In the genomic region with DNA sequence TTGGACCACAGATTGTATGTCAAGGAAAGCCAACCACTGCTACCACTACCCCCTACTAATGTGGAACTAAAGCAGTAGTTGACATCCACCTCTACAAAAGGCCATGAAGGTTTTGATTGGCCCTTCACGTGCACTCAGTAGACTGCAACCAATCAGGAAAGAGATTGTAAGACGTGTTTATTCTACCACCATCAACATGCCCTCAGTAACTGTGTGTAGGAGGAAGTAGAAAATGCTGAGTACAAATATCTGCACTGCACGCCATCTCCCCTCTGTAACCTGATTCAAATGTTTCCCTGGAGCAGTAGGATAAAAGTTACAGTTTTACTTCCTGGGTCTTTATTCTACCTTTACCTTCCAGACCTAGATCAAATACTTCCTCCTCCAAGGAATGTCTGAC, we compare ENCODE assay signal across 20 cellular contexts. TPM values are rescaled to one million over a fixed set of nuclear protein-coding genes. Genes with fewer than 3 reads are reported as not detected.
DNase-seq lines count a peak whose midpoint lies in the region; ATAC-seq, FAIRE-seq and TF ChIP-seq lines count a peak whose summit lies in the region.
"Had no signal": no experiment of that assay in that cellular context is flagged by ENCODE, and none has a peak within 500 bp of the region (broad histone marks: within the 10 kb centered on the region; RNA-seq: fewer than 3 reads in every experiment).

No MANE protein-coding gene starts in this region.

- H2AFZ ChIP-seq in HepG2 (ENCODE audit: low read length) (peak overlapping the region; percentile 88), Karpas-422 (ENCODE audit: low read length) (peak overlapping the region; percentile 30; the same call in 1 of the 2 replicates)

- H3K4me2 ChIP-seq in HepG2 (ENCODE audit: low read depth, low read length) = peak overlapping the region; percentile 71
- H3K4me2 ChIP-seq in Karpas-422 (ENCODE audit: low read depth, low read length, poor library complexity, severe bottlenecking) = no peak overlapping the region

- H3K9me3 ChIP-seq in HepG2 (ENCODE audit: low read length) (peaks cover 11% of the 10 kb centered on the region; the same call in 1 of the 2 replicates), right lobe of liver (no peaks in the 10 kb centered on the region), Karpas-422 (ENCODE audit: low read length) (no peaks in the 10 kb centered on the region), upper lobe of right lung (no peaks in the 10 kb centered on the region), adrenal gland (replicated peaks in 1 of 3) (no peaks in the 10 kb centered on the region)
- H3K9me3 ChIP-seq: psoas muscle, upper lobe of left lung had no signal

- H3K27ac Mint-ChIP-seq in endothelial cell (ENCODE audit: unreplicated experiment) = no peak overlapping the region
- H3K27ac Mint-ChIP-seq: brain had no signal

- TF ChIP-seq CTCF in HepG2 (CRISPR knock-in tag; IDR thresholded peaks at IDR 0.05) (no peak), right lobe of liver (IDR thresholded peaks at IDR 0.05) (no peak), endothelial cell (IDR thresholded peaks at IDR 0.05; ENCODE audit: unreplicated experiment) (no peak), upper lobe of right lung (IDR thresholded peaks at IDR 0.05) (no peak), adrenal gland (IDR thresholded peaks at IDR 0.05) (no peak)

- TF ChIP-seq EP300 in HepG2 (IDR thresholded peaks at IDR 0.05; ENCODE audit: low read depth in 2 of 2, low read length in 2 of 2) (no peak), HepG2 (CRISPR knock-in tag; IDR thresholded peaks at IDR 0.05; ENCODE audit: borderline replicate concordance) (no peak)

- DNase-seq in HepG2 (ENCODE audit: low spot score) = peak; percentile 63
- DNase-seq in right lobe of liver = no peak
- peak; percentile 70 for DNase-seq in Karpas-422
- no peak for DNase-seq in endothelial cell (ENCODE audit: low spot score)
- DNase-seq in upper lobe of right lung = no peak
- DNase-seq in adrenal gland = no peak
- DNase-seq: activated CD8-positive, alpha-beta memory T cell treated with anti-CD3 and anti-CD28 coated beads for 24 hours; AML-193; COR-L47; EL; glutamatergic neuron; midbrain; NCI-H146; psoas muscle; stimulated activated CD4-positive, alpha-beta T cell treated with anti-CD3 and anti-CD28 coated beads, Interleukin-4, amount 100 ng/mL, for 1 hour; upper lobe of left lung had no signal

- peaks cover 18% of the 10 kb centered on the region for H3K36me3 Mint-ChIP-seq in endothelial cell (ENCODE audit: low read depth, unreplicated experiment)
- H3K36me3 Mint-ChIP-seq: brain had no signal

- TF ChIP-seq POLR2A in HepG2 (IDR thresholded peaks at IDR 0.05; ENCODE audit: insufficient read depth in 1 of 2, low read depth in 2 of 2, low read length in 2 of 2) (no peak), right lobe of liver (IDR thresholded peaks at IDR 0.05) (no peak), adrenal gland (IDR thresholded peaks at IDR 0.05) (no peak)

- TF ChIP-seq RAD21 in HepG2 (CRISPR knock-in tag; IDR thresholded peaks at IDR 0.05) = no peak

- FAIRE-seq in HepG2 (lab: Jason Lieb, UNC) = no peak
- FAIRE-seq: RCC 7860 had no signal

- 16% methylated on average over 3 of the region's 3 CpGs for WGBS in HepG2 (ENCODE audit: low lambda C conversion rate)
- WGBS in right lobe of liver (ENCODE audit: insufficient coverage, low coverage, low lambda C conversion rate, missing lambda C conversion rate) = 43% methylated on average over 3 of the region's 3 CpGs
- 44 to 60% (median 54%) methylated on average over 3 of the region's 3 CpGs for WGBS in adrenal gland, 4 donors

- no peaks in the 10 kb centered on the region; a peak in 1 of 5 replicates for H3K27me3 ChIP-seq in HepG2 (ENCODE audit: control insufficient read depth in 1 of 2, insufficient read depth in 2 of 2, low read length in 2 of 2)
- no peaks in the 10 kb centered on the region for H3K27me3 ChIP-seq in right lobe of liver
- H3K27me3 ChIP-seq in Karpas-422 (ENCODE audit: low read length) = 0 out of 2 replicates have a peak, but pooled peaks cover 5% of the 10 kb centered on the region
- no peaks in the 10 kb centered on the region for H3K27me3 ChIP-seq in upper lobe of right lung
- no peaks in the 10 kb centered on the region for H3K27me3 ChIP-seq in adrenal gland
- H3K27me3 ChIP-seq: upper lobe of left lung had no signal

- H4K20me1 ChIP-seq in HepG2 (ENCODE audit: insufficient read depth, low read length) (no peaks in the 10 kb centered on the region), Karpas-422 (ENCODE audit: insufficient read depth, low read depth, low read length) (no peaks in the 10 kb centered on the region)

- intact Hi-C loops in HepG2 (cut with micrococcal nuclease; ENCODE audit: unreplicated experiment) (no loop called here), right lobe of liver (cut with DNase I) (no loop called here), upper lobe of right lung (cut with DNase I) (no loop called here), adrenal gland (cut with DNase I) (loop anchor here in 1 of 2 donors (5.0 kb wide), 1 partner anchor 52 kb away; no protein-coding TSS in a partner anchor)

- peaks cover 10% of the 10 kb centered on the region for H3K27me3 Mint-ChIP-seq in endothelial cell (ENCODE audit: unreplicated experiment)

- H3K9ac ChIP-seq in HepG2 (ENCODE audit: insufficient read depth, low read depth, low read length) (peak overlapping the region; percentile 38), Karpas-422 (ENCODE audit: low read length) (no peak overlapping the region)

- H3K4me3 ChIP-seq in HepG2 (replicated peaks in 1 of 3; ENCODE audit: insufficient read depth in 1 of 3, low read depth in 2 of 3, low read length in 3 of 3) (peak overlapping the region in 2 of 3 experiments; percentile 35 to 38; a peak in 4 of 6 replicates), right lobe of liver (no peak overlapping the region), Karpas-422 (ENCODE audit: low read length) (no peak overlapping the region), upper lobe of right lung (no peak overlapping the region), adrenal gland (no peak overlapping the region)
- H3K4me3 ChIP-seq: psoas muscle, upper lobe of left lung had no signal

- H3K4me1 ChIP-seq in HepG2 (ENCODE audit: insufficient read depth, low read length) (peaks cover 56% of the 10 kb centered on the region), right lobe of liver (peaks cover 0 to 11% (median 0%) of the 10 kb centered on the region in 4 donors), Karpas-422 (ENCODE audit: low read length) (peaks cover 26% of the 10 kb centered on the region), upper lobe of right lung (peaks cover 12% of the 10 kb centered on the region), adrenal gland (replicated peaks in 1 of 2) (peaks cover 0 to 9% of the 10 kb centered on the region in 2 donors)
- H3K4me1 ChIP-seq: psoas muscle had no signal

- H3K79me2 ChIP-seq in HepG2 (ENCODE audit: insufficient read depth, low read length) (peaks cover 24% of the 10 kb centered on the region), Karpas-422 (ENCODE audit: low read length) (no peaks in the 10 kb centered on the region)

- H3K27ac ChIP-seq in HepG2 (ENCODE audit: extremely low read length, insufficient read depth, low read length) (no peak overlapping the region), right lobe of liver (no peak overlapping the region), Karpas-422 (ENCODE audit: low read length) (no peak overlapping the region), upper lobe of right lung (no peak overlapping the region), adrenal gland (no peak overlapping the region)
- H3K27ac ChIP-seq: psoas muscle, upper lobe of left lung had no signal

- H3K4me1 Mint-ChIP-seq in endothelial cell (ENCODE audit: unreplicated experiment) = peaks cover 14% of the 10 kb centered on the region
- H3K4me1 Mint-ChIP-seq: brain had no signal

- POLR2A ChIA-PET in HepG2 (lab: Yijun Ruan, JAX) = interaction anchor here (0.9 kb wide), 1 partner anchor 290 kb away, joined by 3 read pairs; a partner anchor contains a TSS

- in situ Hi-C loops in HepG2 (cut with HindIII; ENCODE audit: extremely low pct_ligation_motif_present, low pct_unique_long_range_greater_than_20kb) = loop anchor here (5.0 kb wide), 1 partner anchor 52 kb away; no protein-coding TSS in a partner anchor

- H3K36me3 ChIP-seq in HepG2 (replicated peaks in 1 of 2; ENCODE audit: control insufficient read depth in 1 of 2, insufficient read depth in 2 of 2, low read length in 2 of 2) = no peaks in the 10 kb centered on the region
- no peaks in the 10 kb centered on the region for H3K36me3 ChIP-seq in right lobe of liver
- H3K36me3 ChIP-seq in Karpas-422 (ENCODE audit: insufficient read depth, low read length) = no peaks in the 10 kb centered on the region
- no peaks in the 10 kb centered on the region for H3K36me3 ChIP-seq in upper lobe of right lung
- no peaks in the 10 kb centered on the region for H3K36me3 ChIP-seq in adrenal gland (replicated peaks in 1 of 2)
- H3K36me3 ChIP-seq: upper lobe of left lung had no signal

- H3K9me2 ChIP-seq in Karpas-422 (replicated peaks; ENCODE audit: insufficient read depth, low read length) = no peaks in the 10 kb centered on the region

- no TSS peak for BruUV-seq in HepG2 (replicated peaks; lab: Mats Ljungman, UMichigan)

- H3K4me3 Mint-ChIP-seq in endothelial cell (ENCODE audit: unreplicated experiment) = peak overlapping the region; percentile 53
- H3K4me3 Mint-ChIP-seq: brain had no signal

- H3K9me3 Mint-ChIP-seq in endothelial cell (ENCODE audit: unreplicated experiment) = no peaks in the 10 kb centered on the region

- ATAC-seq in HepG2 = peak; percentile 51
- no peak for ATAC-seq in right lobe of liver
- ATAC-seq in upper lobe of right lung = peak; percentile 47
- no peak for ATAC-seq in GM18909 (IDR thresholded peaks at IDR 0.05; ENCODE audit: poor library complexity, unreplicated experiment)
- ATAC-seq: psoas muscle had no signal

- CTCF ChIA-PET in HepG2 (lab: Yijun Ruan, JAX; ENCODE audit: low intra/inter-chr PET ratio, low total read pairs) = interaction anchor here (4.5 kb wide), 1 partner anchor 53 kb away, joined by 45 read pairs; no protein-coding TSS in a partner anchor

RNA-seq across cellular contexts. Expression of a gene that starts 2.9 kb away (rescaled TPM):
- 22.2 and 31.1 TPM in 2 replicates for total RNA-seq in HepG2 (2016; rRNA removed; fragmentation: Illumina TruSeq; extraction: Trizol)
- 1.6 and 2.2 TPM in 2 replicates for total RNA-seq in HepG2 (2016; cell fraction: cytosol; rRNA removed; fragmentation: Illumina TruSeq; extraction: Trizol; ENCODE audit: low read depth)
- 22.9 and 30.3 TPM in 2 replicates for total RNA-seq in HepG2 (2016; cell fraction: insoluble cytoplasmic fraction; rRNA removed; fragmentation: Illumina TruSeq; extraction: Trizol)
- 6.6 and 8.3 TPM in 2 replicates for total RNA-seq in HepG2 (2016; cell fraction: membrane; rRNA removed; fragmentation: Illumina TruSeq; extraction: Trizol)
- 26.9 and 27.1 TPM in 2 replicates for total RNA-seq in HepG2 (2016; cell fraction: nucleus; rRNA removed; fragmentation: Illumina TruSeq; extraction: Trizol)
- 23.8 and 25.1 TPM in 2 replicates for polyA plus RNA-seq in HepG2 (2011; rRNA removed)
- polyA plus RNA-seq in HepG2 (2011; cell fraction: cytosol; rRNA removed) = 12.7 and 16.6 TPM in 2 replicates
- 24.5 and 34.7 TPM in 2 replicates for polyA plus RNA-seq in HepG2 (2011; cell fraction: nucleus; rRNA removed)
- 11.2 and 17.0 TPM in 2 replicates for polyA plus RNA-seq in HepG2 (2012)
- 0.84 and 1.2 TPM in 2 replicates for polyA plus RNA-seq in HepG2 (2016; cell fraction: cytosol; fragmentation: Illumina TruSeq; extraction: Trizol; ENCODE audit: low read depth)
- polyA plus RNA-seq in HepG2 (2016; cell fraction: insoluble cytoplasmic fraction; fragmentation: Illumina TruSeq; extraction: Trizol; ENCODE audit: low read depth) = 14.4 and 15.3 TPM in 2 replicates
- 1.9 and 2.2 TPM in 2 replicates for polyA plus RNA-seq in HepG2 (2016; cell fraction: membrane; fragmentation: Illumina TruSeq; extraction: Trizol; ENCODE audit: low read depth)
- polyA plus RNA-seq in HepG2 (2016; cell fraction: nucleus; fragmentation: Illumina TruSeq; extraction: Trizol; ENCODE audit: insufficient read depth, low read depth) = 20.1 and 22.5 TPM in 2 replicates
- polyA minus RNA-seq in HepG2 (2011; rRNA and poly(A)+ RNA removed; ENCODE audit: low replicate concordance) = 7.9 and 31.1 TPM in 2 replicates
- polyA minus RNA-seq in HepG2 (2011; cell fraction: cytosol; rRNA and poly(A)+ RNA removed) = 14.6 and 20.1 TPM in 2 replicates
- polyA minus RNA-seq in HepG2 (2011; cell fraction: nucleus; rRNA and poly(A)+ RNA removed) = 47.4 and 79.1 TPM in 2 replicates
- total RNA-seq in right lobe of liver = 1 to 10 TPM; 4.2 to 9.4 (median 8.4) TPM
- total RNA-seq in Karpas-422 (2014; rRNA removed; shearing (Covaris generic); ENCODE audit: low replicate concordance) = 0.48 and 5.2 TPM in 2 replicates
- 38.6 TPM for total RNA-seq in endothelial cell (ENCODE audit: unreplicated experiment)
- 31.6 TPM for total RNA-seq in upper lobe of right lung
- 10 to 100 TPM in 1 of 8 donors, 1 to 10 TPM in 7; 3.3 to 12.8 (median 5.3) TPM for total RNA-seq in adrenal gland
- polyA plus RNA-seq in adrenal gland = 1 to 10 TPM; 2.5 to 4.7 (median 2.5) TPM
- polyA plus RNA-seq: neural cell had no signal

Comparison
In these comparisons a context has a peak if more than half of its experiments do, and no peak if none do; other contexts are left out.
1. ATAC-seq: peak in HepG2 (single experiment) and upper lobe of right lung (single experiment); none in right lobe of liver (0 of 4) and GM18909 (single experiment).
2. DNase-seq: peak in HepG2 (single experiment) and Karpas-422 (single experiment); none in right lobe of liver (0 of 3), endothelial cell (single experiment), upper lobe of right lung (single experiment) and adrenal gland (0 of 7).
3. H3K4me3 ChIP-seq: peak in HepG2 (2 of 3); none in right lobe of liver (0 of 3), Karpas-422 (single experiment), upper lobe of right lung (single experiment) and adrenal gland (0 of 4).